In genomic region chr3:46006243-46006642, GRCh38 we compare ENCODE assay signal across 24 cellular contexts. TPM values are rescaled to one million over a fixed set of nuclear protein-coding genes. Genes with fewer than 3 reads are reported as not detected.
DNase-seq lines count a peak whose midpoint lies in the region; ATAC-seq, FAIRE-seq and TF ChIP-seq lines count a peak whose summit lies in the region.
"Had no signal": no experiment of that assay in that cellular context is flagged by ENCODE, and none has a peak within 500 bp of the region (broad histone marks: within the 10 kb centered on the region; RNA-seq: fewer than 3 reads in every experiment).

No MANE protein-coding gene starts in this region.

- H3K9me1 ChIP-seq in K562 (ENCODE audit: control insufficient read depth, insufficient read depth, low read length), result no peaks in the 10 kb centered on the region

- peaks cover 14% of the 10 kb centered on the region; the same call in 1 of the 2 replicates for H3K9me2 ChIP-seq in GM23338 (ENCODE audit: insufficient read depth)

- H2AFZ ChIP-seq in GM23338 (peak overlapping the region; percentile 81; the same call in 1 of the 2 replicates), K562 (ENCODE audit: low read depth, low read length) (no peak overlapping the region)

- no peaks in the 10 kb centered on the region for H3K9me3 Mint-ChIP-seq in GM23338
- H3K9me3 Mint-ChIP-seq: naive B cell had no signal

- intact Hi-C loops in K562 (cut with micrococcal nuclease), result loop anchor here (5.0 kb wide), 1 partner anchor 71 kb away; no protein-coding TSS in a partner anchor
- intact Hi-C loops in lower lobe of right lung (cut with DNase I), result no loop called here
- intact Hi-C loops in transverse colon (cut with DNase I; ENCODE audit: low total_unique reads), result no loop called here

- no peak for TF ChIP-seq RAD21 in K562 (CRISPR knock-in tag; conservative IDR thresholded peaks at IDR 0.05 in 1 of 2, IDR thresholded peaks at IDR 0.05 in 1 of 2)

- H3K79me2 ChIP-seq in GM23338 (replicated peaks; ENCODE audit: insufficient read depth) (no peaks in the 10 kb centered on the region), K562 (ENCODE audit: control insufficient read depth, insufficient read depth, low read length) (no peaks in the 10 kb centered on the region)

- ATAC-seq in GM23338 (no peak), K562 (no peak), lower lobe of right lung (peak in 1 of 2 donors; percentile 9), HG03159 (IDR thresholded peaks at IDR 0.05; ENCODE audit: unreplicated experiment) (no peak), HG02852 (IDR thresholded peaks at IDR 0.05; ENCODE audit: unreplicated experiment) (no peak), HG02884 (IDR thresholded peaks at IDR 0.05; ENCODE audit: unreplicated experiment) (no peak)
- ATAC-seq: activated CD4-positive, alpha-beta T cell treated with anti-CD3 and anti-CD28 coated beads for 36 hours had no signal

- H3K4me2 ChIP-seq in GM23338 (0 out of 2 replicates have a peak overlapping the region, but pooled peaks have one; percentile 36), K562 (ENCODE audit: insufficient read depth, low read length) (no peak overlapping the region)

- no peaks in the 10 kb centered on the region for H4K20me1 ChIP-seq in GM23338 (replicated peaks; ENCODE audit: insufficient read depth)
- H4K20me1 ChIP-seq in K562 (replicated peaks; ENCODE audit: control insufficient read depth, insufficient read depth, low read length), result no peaks in the 10 kb centered on the region

- H3K4me1 ChIP-seq in GM23338 (ENCODE audit: insufficient read depth) (peaks cover 12% of the 10 kb centered on the region), K562 (replicated peaks in 1 of 2; ENCODE audit: control insufficient read depth in 2 of 2, insufficient read depth in 2 of 2, low read length in 2 of 2) (peaks cover 0 to 5% of the 10 kb centered on the region in 2 experiments; a peak in 2 of 5 replicates), lower lobe of right lung (peaks cover 8% of the 10 kb centered on the region), transverse colon (peaks cover 0 to 10% (median 3%) of the 10 kb centered on the region in 4 donors)

- H3K27ac ChIP-seq in GM23338 (ENCODE audit: low read depth) (no peak overlapping the region), K562 (ENCODE audit: extremely low read depth, low read depth, low read length) (no peak overlapping the region), lower lobe of right lung (peak overlapping the region; percentile 8), transverse colon (peak overlapping the region; percentile 4 to 72 (median 54))
- H3K27ac ChIP-seq: HL-60 had no signal

- CTCF ChIA-PET in K562 (lab: Yijun Ruan, JAX; ENCODE audit: low intra/inter-chr PET ratio), result no interaction called here

- no peaks in the 10 kb centered on the region for H3F3A ChIP-seq in GM23338 (replicated peaks; ENCODE audit: low read depth)

- in situ Hi-C loops in K562 (cut with MboI) (no loop called here), transverse colon (cut with MboI; ENCODE audit: low pct_ligation_motif_present in 1 of 4, low pct_unique_long_range_greater_than_20kb in 1 of 4, low sequenced_read_pairs in 3 of 4) (no loop called here)

- H3K27me3 ChIP-seq in GM23338 (ENCODE audit: insufficient read depth), result no peaks in the 10 kb centered on the region
- peaks cover 14 to 32% of the 10 kb centered on the region in 2 experiments for H3K27me3 ChIP-seq in K562 (ENCODE audit: control insufficient read depth in 2 of 2, insufficient read depth in 2 of 2, low read length in 2 of 2)
- H3K27me3 ChIP-seq in lower lobe of right lung (ENCODE audit: low read depth), result no peaks in the 10 kb centered on the region
- H3K27me3 ChIP-seq in transverse colon, result no peaks in the 10 kb centered on the region
- H3K27me3 ChIP-seq: heart right ventricle had no signal

- POLR2A ChIA-PET in K562 (lab: Yijun Ruan, JAX), result interaction anchor here (0.6 to 1.3 kb wide), 4 partner anchors 17 to 41 kb away, joined by 3 read pairs; no protein-coding TSS in a partner anchor

- peaks cover 4% of the 10 kb centered on the region for H3K27me3 Mint-ChIP-seq in GM23338 (ENCODE audit: insufficient read depth, low read depth, poor library complexity)
- H3K27me3 Mint-ChIP-seq: activated naive CD8-positive, alpha-beta T cell treated with anti-CD3 and anti-CD28 coated beads, Interleukin-2, amount 10 ng/mL, durations not matched to agents 7 days and 5 days; naive B cell had no signal

- H3K9me3 ChIP-seq in K562 (replicated peaks; ENCODE audit: control insufficient read depth, insufficient read depth, low read depth, low read length), result no peaks in the 10 kb centered on the region
- no peaks in the 10 kb centered on the region for H3K9me3 ChIP-seq in lower lobe of right lung
- H3K9me3 ChIP-seq in transverse colon, result no peaks in the 10 kb centered on the region
- H3K9me3 ChIP-seq: heart right ventricle had no signal

- TF ChIP-seq CTCF in GM23338 (conservative IDR thresholded peaks at IDR 0.05; ENCODE audit: low read depth in 2 of 2), result no peak
- TF ChIP-seq CTCF in K562 (IDR thresholded peaks at IDR 0.05 in 2 of 3, conservative IDR thresholded peaks at IDR 0.05 in 1 of 3; ENCODE audit: insufficient read depth in 2 of 3, low read depth in 1 of 3, low read length in 3 of 3), result no peak
- no peak for TF ChIP-seq CTCF in lower lobe of right lung (IDR thresholded peaks at IDR 0.05)
- TF ChIP-seq CTCF in transverse colon (IDR thresholded peaks at IDR 0.05), result no peak

- no peak overlapping the region for H3K9ac ChIP-seq in K562 (ENCODE audit: insufficient read depth in 1 of 2, low read depth in 2 of 2, low read length in 2 of 2)

- H3K36me3 ChIP-seq in GM23338 (ENCODE audit: insufficient read depth) (no peaks in the 10 kb centered on the region), K562 (ENCODE audit: control insufficient read depth, insufficient read depth, low read length) (no peaks in the 10 kb centered on the region), lower lobe of right lung (no peaks in the 10 kb centered on the region), transverse colon (no peaks in the 10 kb centered on the region)
- H3K36me3 ChIP-seq: heart right ventricle had no signal

- FAIRE-seq in K562 (lab: Jason Lieb, UNC), result no peak
- FAIRE-seq: GM18507 had no signal

- no TSS peak for BruUV-seq in K562 (replicated peaks; lab: Mats Ljungman, UMichigan)

- no peak overlapping the region for H3K27ac Mint-ChIP-seq in GM23338
- H3K27ac Mint-ChIP-seq: activated CD4-positive, alpha-beta T cell treated with anti-CD3 and anti-CD28 coated beads for 36 hours; activated naive CD8-positive, alpha-beta T cell treated with anti-CD3 and anti-CD28 coated beads, Interleukin-2, amount 10 ng/mL, durations not matched to agents 7 days and 5 days had no signal

- H3K4me3 Mint-ChIP-seq in GM23338, result no peak overlapping the region
- H3K4me3 Mint-ChIP-seq: activated CD4-positive, alpha-beta T cell treated with anti-CD3 and anti-CD28 coated beads for 36 hours; activated naive CD8-positive, alpha-beta T cell treated with anti-CD3 and anti-CD28 coated beads, Interleukin-2, amount 10 ng/mL, durations not matched to agents 7 days and 5 days had no signal

- TF ChIP-seq EP300 in K562 (IDR thresholded peaks at IDR 0.05; ENCODE audit: low read length) (no peak), transverse colon (IDR thresholded peaks at IDR 0.05; ENCODE audit: low read depth) (no peak)

- no peaks in the 10 kb centered on the region for H3K36me3 Mint-ChIP-seq in GM23338 (ENCODE audit: low read depth)
- H3K36me3 Mint-ChIP-seq: naive B cell had no signal

- 9% methylated on average over 3 of the region's 3 CpGs for WGBS in K562 (ENCODE audit: insufficient coverage, low coverage, missing lambda C conversion rate)
- WGBS in transverse colon (ENCODE audit: low coverage in 1 of 2), 2 donors, result 74 to 80% methylated on average over 1 to 3 of the region's 3 CpGs

- no peak for TF ChIP-seq POLR2A in K562 (conservative IDR thresholded peaks at IDR 0.05)
- no peak for TF ChIP-seq POLR2A in transverse colon (IDR thresholded peaks at IDR 0.05)

- no peak overlapping the region for H3K4me3 ChIP-seq in GM23338
- no peak overlapping the region for H3K4me3 ChIP-seq in K562
- no peak overlapping the region for H3K4me3 ChIP-seq in lower lobe of right lung
- no peak overlapping the region for H3K4me3 ChIP-seq in transverse colon
- H3K4me3 ChIP-seq: heart right ventricle, skin epidermis had no signal

- DNase-seq in GM23338 (ENCODE audit: low spot score), result no peak
- no peak for DNase-seq in K562 (ENCODE audit: extremely low read depth in 1 of 4, low spot score in 3 of 4)
- no peak for DNase-seq in lower lobe of right lung
- no peak for DNase-seq in transverse colon
- DNase-seq: activated CD4-positive, alpha-beta T cell treated with anti-CD3 and anti-CD28 coated beads for 36 hours; activated CD8-positive, alpha-beta memory T cell treated with anti-CD3 and anti-CD28 coated beads for 24 hours; activated gamma-delta T cell; activated naive CD8-positive, alpha-beta T cell treated with anti-CD3 and anti-CD28 coated beads, Interleukin-2, amount 10 ng/mL, durations not matched to agents 7 days and 5 days; cerebellar nuclear complex; heart right ventricle; Karpas-422; MV-4-11; naive B cell; NCI-H446 treated with DMSO at 0.1 percent for 48 hours; stimulated activated CD4-positive, alpha-beta T cell treated with anti-CD3 and anti-CD28 coated beads, Interleukin-1b, Interleukin-23, amount 100 ng/mL, for 48 hours had no signal

- peaks cover 19% of the 10 kb centered on the region for H3K4me1 Mint-ChIP-seq in GM23338
- H3K4me1 Mint-ChIP-seq: naive B cell had no signal

RNA-seq across cellular contexts. Expression of gene FYCO1, which starts 10.6 kb away (rescaled TPM):
- total RNA-seq in GM23338 (2014; rRNA removed; shearing (Covaris generic)), result 17.2 and 19.1 TPM in 2 replicates
- polyA plus RNA-seq in GM23338 (2016; fragmentation: Nextera tagmentation; extraction: Ambion mirVana), result 3.8 and 4.5 TPM in 2 replicates
- 31.3 and 41.9 TPM in 2 replicates for total RNA-seq in K562 (2011; cell fraction: chromatin; rRNA removed; ENCODE audit: low replicate concordance)
- 26.8 and 33.7 TPM in 2 replicates for total RNA-seq in K562 (2011; cell fraction: nucleolus; rRNA removed)
- 26.5 and 30.9 TPM in 2 replicates for total RNA-seq in K562 (2011; cell fraction: nucleoplasm; rRNA removed)
- total RNA-seq in K562 (2014; rRNA removed), result 6.7 and 7.9 TPM in 2 replicates
- 7.4 and 8.3 TPM in 2 replicates for total RNA-seq in K562 (2014; rRNA removed; fragmentation: Illumina TruSeq; extraction: Trizol)
- 8.6 and 9.1 TPM in 2 replicates for total RNA-seq in K562 (2015; rRNA removed; fragmentation: Illumina TruSeq; extraction: Trizol)
- total RNA-seq in K562 (2021), result 11.8 and 13.8 TPM in 2 replicates
- polyA plus RNA-seq in K562 (2011; rRNA removed), result 7.2 and 7.7 TPM in 2 replicates
- 7.5 and 8.3 TPM in 2 replicates for polyA plus RNA-seq in K562 (2011; cell fraction: cytosol; rRNA removed)
- 15.5 and 25.2 TPM in 2 replicates for polyA plus RNA-seq in K562 (2011; cell fraction: nucleus; rRNA removed)
- polyA plus RNA-seq in K562 (2012), result 5.4 and 7.1 TPM in 2 replicates
- polyA plus RNA-seq in K562 (2014; fragmentation: Illumina TruSeq; extraction: Trizol), result 10.6 and 11.1 TPM in 2 replicates
- polyA plus RNA-seq in K562 (2014; fragmentation: Nextera tagmentation; extraction: Ambion mirVana), result 1 to 10 TPM; 2.1 to 3.0 TPM
- 7.4 and 9.6 TPM in 2 replicates for polyA plus RNA-seq in K562 (2014; rRNA removed)
- polyA minus RNA-seq in K562 (2011; rRNA and poly(A)+ RNA removed), result 13.2 and 13.9 TPM in 2 replicates
- 7.2 and 8.5 TPM in 2 replicates for polyA minus RNA-seq in K562 (2011; cell fraction: cytosol; rRNA and poly(A)+ RNA removed)
- polyA minus RNA-seq in K562 (2011; cell fraction: nucleus; rRNA and poly(A)+ RNA removed), result 28.9 and 29.5 TPM in 2 replicates
- total RNA-seq in lower lobe of right lung, result 40.9 TPM
- total RNA-seq in transverse colon, result 10 to 100 TPM; 34.5 to 40.0 (median 38.1) TPM

RNA-seq across cellular contexts. Expression of gene XCR1, which starts 21.0 kb away (rescaled TPM):
- not detected in 2 replicates for total RNA-seq in GM23338 (2014; rRNA removed; shearing (Covaris generic))
- polyA plus RNA-seq in GM23338 (2016; fragmentation: Nextera tagmentation; extraction: Ambion mirVana), result not detected in 2 replicates
- total RNA-seq in K562 (2011; cell fraction: chromatin; rRNA removed; ENCODE audit: low replicate concordance), result not detected in 2 replicates
- total RNA-seq in K562 (2011; cell fraction: nucleolus; rRNA removed), result not detected in 2 replicates
- total RNA-seq in K562 (2011; cell fraction: nucleoplasm; rRNA removed), result not detected in 2 replicates
- not detected in 2 replicates for total RNA-seq in K562 (2014; rRNA removed)
- total RNA-seq in K562 (2014; rRNA removed; fragmentation: Illumina TruSeq; extraction: Trizol), result not detected in 2 replicates
- not detected in 2 replicates for total RNA-seq in K562 (2015; rRNA removed; fragmentation: Illumina TruSeq; extraction: Trizol)
- total RNA-seq in K562 (2021), result not detected in 2 replicates
- polyA plus RNA-seq in K562 (2011; rRNA removed), result not detected in 2 replicates
- polyA plus RNA-seq in K562 (2011; cell fraction: cytosol; rRNA removed), result not detected in 2 replicates
- not detected in 2 replicates for polyA plus RNA-seq in K562 (2011; cell fraction: nucleus; rRNA removed)
- polyA plus RNA-seq in K562 (2012), result not detected in 2 replicates
- not detected in 2 replicates for polyA plus RNA-seq in K562 (2014; fragmentation: Illumina TruSeq; extraction: Trizol)
- polyA plus RNA-seq in K562 (2014; fragmentation: Nextera tagmentation; extraction: Ambion mirVana), result not detected
- not detected in 2 replicates for polyA plus RNA-seq in K562 (2014; rRNA removed)
- polyA minus RNA-seq in K562 (2011; rRNA and poly(A)+ RNA removed), result not detected in 2 replicates
- not detected in 2 replicates for polyA minus RNA-seq in K562 (2011; cell fraction: cytosol; rRNA and poly(A)+ RNA removed)
- polyA minus RNA-seq in K562 (2011; cell fraction: nucleus; rRNA and poly(A)+ RNA removed), result not detected in 2 replicates
- 0.32 TPM for total RNA-seq in lower lobe of right lung
- total RNA-seq in transverse colon, result under 1 TPM in 2 of 4 donors, not detected in 2; 0.14 to 0.32 TPM
- total RNA-seq: activated CD4-positive, alpha-beta T cell treated with anti-CD3 and anti-CD28 coated beads for 36 hours; activated naive CD8-positive, alpha-beta T cell treated with anti-CD3 and anti-CD28 coated beads, Interleukin-2, amount 10 ng/mL, durations not matched to agents 7 days and 5 days; epithelial cell of proximal tubule; pulmonary artery endothelial cell; T-helper 2 cell treated with Interferon-gamma antibody and Interleukin-4, amounts not matched to agents 100 ng/mL and 5 ng/mL, for 36 hours had no signal

Comparison
In these comparisons a context has a peak if more than half of its experiments do, and no peak if none do; other contexts are left out.
1. H3K27ac ChIP-seq: peak in lower lobe of right lung (single experiment) and transverse colon (4 of 4); none in GM23338 (single experiment) and K562 (single experiment).